8 cellular contexts compared by ENCODE assay signal in genomic region chrX:47146121-47146935, GRCh38. TPM values are rescaled to one million over a fixed set of nuclear protein-coding genes. Genes with fewer than 3 reads are reported as not detected.
DNase-seq lines count a peak whose midpoint lies in the region; ATAC-seq, FAIRE-seq and TF ChIP-seq lines count a peak whose summit lies in the region.

No MANE protein-coding gene starts in this region.

- no peak overlapping the region for H2AFZ ChIP-seq in HepG2 (ENCODE audit: low read length)

- peak overlapping the region; percentile 93 for H3K4me2 ChIP-seq in HepG2 (ENCODE audit: low read depth, low read length)

- WGBS in HepG2 (ENCODE audit: low lambda C conversion rate), result 0% methylated on average over 2 of the region's 10 CpGs

- H3K9me3 Mint-ChIP-seq in stimulated activated naive CD8-positive, alpha-beta T cell treated with anti-CD3 and anti-CD28 coated beads, Interleukin-15, Interleukin-2, amounts not matched to agents 100 ng/mL and 50 ng/mL, for 24 hours, result no peaks in the 10 kb centered on the region
- no peaks in the 10 kb centered on the region for H3K9me3 Mint-ChIP-seq in activated naive CD8-positive, alpha-beta T cell treated with anti-CD3 and anti-CD28 coated beads for 36 hours

- no peak for DNase-seq in stimulated activated naive CD8-positive, alpha-beta T cell treated with anti-CD3 and anti-CD28 coated beads, Interleukin-15, Interleukin-2, amounts not matched to agents 100 U/mL and 50 U/mL, for 24 hours
- DNase-seq in activated naive CD8-positive, alpha-beta T cell treated with anti-CD3 and anti-CD28 coated beads for 36 hours, result no peak
- DNase-seq in HepG2 (ENCODE audit: low spot score) (no peak), tibial artery (no peak), SKM-1 (lab: John Stamatoyannopoulos, UW; ENCODE audit: unreplicated experiment) (no peak), NCI-H2029 (lab: John Stamatoyannopoulos, UW) (no peak), HTR-8/SVneo (ENCODE audit: insufficient read length, low spot score) (no peak)

- H3K4me1 Mint-ChIP-seq in stimulated activated naive CD8-positive, alpha-beta T cell treated with anti-CD3 and anti-CD28 coated beads, Interleukin-15, Interleukin-2, amounts not matched to agents 100 ng/mL and 50 ng/mL, for 24 hours (ENCODE audit: low read depth), result peaks cover 32% of the 10 kb centered on the region
- H3K4me1 Mint-ChIP-seq in activated naive CD8-positive, alpha-beta T cell treated with anti-CD3 and anti-CD28 coated beads for 36 hours, result peaks cover 19% of the 10 kb centered on the region

- TF ChIP-seq POLR2A in HepG2 (IDR thresholded peaks at IDR 0.05; ENCODE audit: insufficient read depth in 1 of 2, low read depth in 2 of 2, low read length in 2 of 2), result no peak

- no peaks in the 10 kb centered on the region for H3K27me3 ChIP-seq in HepG2 (ENCODE audit: control insufficient read depth in 1 of 2, insufficient read depth in 2 of 2, low read length in 2 of 2)
- H3K27me3 ChIP-seq in tibial artery, result no peaks in the 10 kb centered on the region

- CTCF ChIA-PET in HepG2 (lab: Yijun Ruan, JAX; ENCODE audit: low intra/inter-chr PET ratio, low total read pairs), result no interaction called here

- TF ChIP-seq EP300 in HepG2 (IDR thresholded peaks at IDR 0.05; ENCODE audit: low read depth in 2 of 2, low read length in 2 of 2), result no peak
- no peak for TF ChIP-seq EP300 in HepG2 (CRISPR knock-in tag; IDR thresholded peaks at IDR 0.05; ENCODE audit: borderline replicate concordance)

- no peak for ATAC-seq in stimulated activated naive CD8-positive, alpha-beta T cell treated with anti-CD3 and anti-CD28 coated beads, Interleukin-15, Interleukin-2, amounts not matched to agents 100 U/mL and 50 U/mL, for 24 hours
- ATAC-seq in HepG2, result no peak

- in situ Hi-C loops in HepG2 (cut with HindIII; ENCODE audit: extremely low pct_ligation_motif_present, low pct_unique_long_range_greater_than_20kb), result no loop called here

- peaks cover 38% of the 10 kb centered on the region for H3K36me3 Mint-ChIP-seq in stimulated activated naive CD8-positive, alpha-beta T cell treated with anti-CD3 and anti-CD28 coated beads, Interleukin-15, Interleukin-2, amounts not matched to agents 100 ng/mL and 50 ng/mL, for 24 hours (ENCODE audit: low read depth)
- peaks cover 50% of the 10 kb centered on the region for H3K36me3 Mint-ChIP-seq in activated naive CD8-positive, alpha-beta T cell treated with anti-CD3 and anti-CD28 coated beads for 36 hours

- POLR2A ChIA-PET in HepG2 (lab: Yijun Ruan, JAX), result no interaction called here

- TF ChIP-seq CTCF in HepG2 (CRISPR knock-in tag; IDR thresholded peaks at IDR 0.05) (no peak), tibial artery (IDR thresholded peaks at IDR 0.05) (no peak)

- intact Hi-C loops in HepG2 (cut with micrococcal nuclease; ENCODE audit: unreplicated experiment), result no loop called here
- intact Hi-C loops in tibial artery (cut with DNase I; ENCODE audit: low total_unique reads), result no loop called here

- H4K20me1 ChIP-seq in HepG2 (ENCODE audit: insufficient read depth, low read length), result peaks cover 18% of the 10 kb centered on the region; the same call in 1 of the 2 replicates

- FAIRE-seq in HepG2 (lab: Jason Lieb, UNC), result no peak
- no peak for FAIRE-seq in HTR-8/SVneo (lab: Jason Lieb, UNC)

- H3K27ac Mint-ChIP-seq in stimulated activated naive CD8-positive, alpha-beta T cell treated with anti-CD3 and anti-CD28 coated beads, Interleukin-15, Interleukin-2, amounts not matched to agents 100 ng/mL and 50 ng/mL, for 24 hours, result peak overlapping the region; percentile 99
- peak overlapping the region; percentile 99 for H3K27ac Mint-ChIP-seq in activated naive CD8-positive, alpha-beta T cell treated with anti-CD3 and anti-CD28 coated beads for 36 hours

- H3K9ac ChIP-seq in HepG2 (ENCODE audit: insufficient read depth, low read depth, low read length), result peak overlapping the region; percentile 89

- H3K4me3 Mint-ChIP-seq in stimulated activated naive CD8-positive, alpha-beta T cell treated with anti-CD3 and anti-CD28 coated beads, Interleukin-15, Interleukin-2, amounts not matched to agents 100 ng/mL and 50 ng/mL, for 24 hours, result peak overlapping the region; percentile 98
- peak overlapping the region; percentile 97 for H3K4me3 Mint-ChIP-seq in activated naive CD8-positive, alpha-beta T cell treated with anti-CD3 and anti-CD28 coated beads for 36 hours

- no peaks in the 10 kb centered on the region for H3K9me3 ChIP-seq in HepG2 (ENCODE audit: low read length)
- H3K9me3 ChIP-seq in tibial artery, result peaks cover 0 to 4% (median 0%) of the 10 kb centered on the region in 3 donors

- no peaks in the 10 kb centered on the region for H3K27me3 Mint-ChIP-seq in stimulated activated naive CD8-positive, alpha-beta T cell treated with anti-CD3 and anti-CD28 coated beads, Interleukin-15, Interleukin-2, amounts not matched to agents 100 ng/mL and 50 ng/mL, for 24 hours
- no peaks in the 10 kb centered on the region for H3K27me3 Mint-ChIP-seq in activated naive CD8-positive, alpha-beta T cell treated with anti-CD3 and anti-CD28 coated beads for 36 hours

- no TSS peak for BruUV-seq in HepG2 (replicated peaks; lab: Mats Ljungman, UMichigan)

- H3K79me2 ChIP-seq in HepG2 (ENCODE audit: insufficient read depth, low read length), result peaks cover 54% of the 10 kb centered on the region

- H3K36me3 ChIP-seq in HepG2 (replicated peaks in 1 of 2; ENCODE audit: control insufficient read depth in 1 of 2, insufficient read depth in 2 of 2, low read length in 2 of 2), result peaks cover 1 to 7% of the 10 kb centered on the region in 2 experiments; a peak in 3 of 5 replicates
- no peaks in the 10 kb centered on the region for H3K36me3 ChIP-seq in tibial artery

- H3K4me3 ChIP-seq in HepG2 (replicated peaks in 1 of 3; ENCODE audit: insufficient read depth in 1 of 3, low read depth in 2 of 3, low read length in 3 of 3), result peak overlapping the region; percentile 66 to 83 (median 76)
- H3K4me3 ChIP-seq in tibial artery, result peak overlapping the region; percentile 83 to 85

- H3K27ac ChIP-seq in HepG2 (ENCODE audit: extremely low read length, insufficient read depth, low read length) (peak overlapping the region; percentile 98), tibial artery (peak overlapping the region; percentile 93 to 99)

- peaks cover 20% of the 10 kb centered on the region for H3K4me1 ChIP-seq in HepG2 (ENCODE audit: insufficient read depth, low read length)
- peaks cover 0 to 38% (median 11%) of the 10 kb centered on the region in 4 donors for H3K4me1 ChIP-seq in tibial artery

- TF ChIP-seq RAD21 in HepG2 (CRISPR knock-in tag; IDR thresholded peaks at IDR 0.05), result no peak

RNA-seq across cellular contexts. Expression of gene RBM10, which starts 1.3 kb away (rescaled TPM):
- 10 to 100 TPM; 67.2 to 69.0 TPM for total RNA-seq in activated naive CD8-positive, alpha-beta T cell treated with anti-CD3 and anti-CD28 coated beads for 36 hours
- total RNA-seq in HepG2 (2016; rRNA removed; fragmentation: Illumina TruSeq; extraction: Trizol), result 41.6 and 43.1 TPM in 2 replicates
- total RNA-seq in HepG2 (2016; cell fraction: cytosol; rRNA removed; fragmentation: Illumina TruSeq; extraction: Trizol; ENCODE audit: low read depth), result 3.1 and 4.0 TPM in 2 replicates
- 35.5 and 44.5 TPM in 2 replicates for total RNA-seq in HepG2 (2016; cell fraction: insoluble cytoplasmic fraction; rRNA removed; fragmentation: Illumina TruSeq; extraction: Trizol)
- 12.2 and 12.8 TPM in 2 replicates for total RNA-seq in HepG2 (2016; cell fraction: membrane; rRNA removed; fragmentation: Illumina TruSeq; extraction: Trizol)
- 22.5 and 26.2 TPM in 2 replicates for total RNA-seq in HepG2 (2016; cell fraction: nucleus; rRNA removed; fragmentation: Illumina TruSeq; extraction: Trizol)
- polyA plus RNA-seq in HepG2 (2011; rRNA removed), result 15.8 and 15.9 TPM in 2 replicates
- 10.4 and 16.9 TPM in 2 replicates for polyA plus RNA-seq in HepG2 (2011; cell fraction: cytosol; rRNA removed)
- 45.1 and 59.0 TPM in 2 replicates for polyA plus RNA-seq in HepG2 (2011; cell fraction: nucleus; rRNA removed)
- polyA plus RNA-seq in HepG2 (2012), result 14.1 and 15.9 TPM in 2 replicates
- polyA plus RNA-seq in HepG2 (2016; cell fraction: cytosol; fragmentation: Illumina TruSeq; extraction: Trizol; ENCODE audit: low read depth), result 2.7 and 3.4 TPM in 2 replicates
- polyA plus RNA-seq in HepG2 (2016; cell fraction: insoluble cytoplasmic fraction; fragmentation: Illumina TruSeq; extraction: Trizol; ENCODE audit: low read depth), result 29.5 and 39.2 TPM in 2 replicates
- 6.9 and 7.3 TPM in 2 replicates for polyA plus RNA-seq in HepG2 (2016; cell fraction: membrane; fragmentation: Illumina TruSeq; extraction: Trizol; ENCODE audit: low read depth)
- polyA plus RNA-seq in HepG2 (2016; cell fraction: nucleus; fragmentation: Illumina TruSeq; extraction: Trizol; ENCODE audit: insufficient read depth, low read depth), result 49.1 and 54.4 TPM in 2 replicates
- polyA minus RNA-seq in HepG2 (2011; rRNA and poly(A)+ RNA removed; ENCODE audit: low replicate concordance), result 24.6 and 41.4 TPM in 2 replicates
- 10.8 and 15.2 TPM in 2 replicates for polyA minus RNA-seq in HepG2 (2011; cell fraction: cytosol; rRNA and poly(A)+ RNA removed)
- polyA minus RNA-seq in HepG2 (2011; cell fraction: nucleus; rRNA and poly(A)+ RNA removed), result 9.4 and 10.0 TPM in 2 replicates

RNA-seq across cellular contexts. Expression of gene NDUFB11, which starts 1.8 kb away (rescaled TPM):
- total RNA-seq in activated naive CD8-positive, alpha-beta T cell treated with anti-CD3 and anti-CD28 coated beads for 36 hours, result 10 to 100 TPM; 79.6 to 84.2 TPM
- total RNA-seq in HepG2 (2016; rRNA removed; fragmentation: Illumina TruSeq; extraction: Trizol), result 94.8 and 100 TPM in 2 replicates
- 63.5 and 69.5 TPM in 2 replicates for total RNA-seq in HepG2 (2016; cell fraction: cytosol; rRNA removed; fragmentation: Illumina TruSeq; extraction: Trizol; ENCODE audit: low read depth)
- total RNA-seq in HepG2 (2016; cell fraction: insoluble cytoplasmic fraction; rRNA removed; fragmentation: Illumina TruSeq; extraction: Trizol), result 101 and 102 TPM in 2 replicates
- total RNA-seq in HepG2 (2016; cell fraction: membrane; rRNA removed; fragmentation: Illumina TruSeq; extraction: Trizol), result 56.7 and 63.8 TPM in 2 replicates
- total RNA-seq in HepG2 (2016; cell fraction: nucleus; rRNA removed; fragmentation: Illumina TruSeq; extraction: Trizol), result 50.3 and 51.3 TPM in 2 replicates
- polyA plus RNA-seq in HepG2 (2011; rRNA removed), result 46.6 and 53.9 TPM in 2 replicates
- polyA plus RNA-seq in HepG2 (2011; cell fraction: cytosol; rRNA removed), result 62.7 and 82.8 TPM in 2 replicates
- 23.0 and 26.5 TPM in 2 replicates for polyA plus RNA-seq in HepG2 (2011; cell fraction: nucleus; rRNA removed)
- 42.6 and 54.4 TPM in 2 replicates for polyA plus RNA-seq in HepG2 (2012)
- polyA plus RNA-seq in HepG2 (2016; cell fraction: cytosol; fragmentation: Illumina TruSeq; extraction: Trizol; ENCODE audit: low read depth), result 79.8 and 82.5 TPM in 2 replicates
- polyA plus RNA-seq in HepG2 (2016; cell fraction: insoluble cytoplasmic fraction; fragmentation: Illumina TruSeq; extraction: Trizol; ENCODE audit: low read depth), result 92.6 and 96.5 TPM in 2 replicates
- polyA plus RNA-seq in HepG2 (2016; cell fraction: membrane; fragmentation: Illumina TruSeq; extraction: Trizol; ENCODE audit: low read depth), result 57.9 and 58.0 TPM in 2 replicates
- polyA plus RNA-seq in HepG2 (2016; cell fraction: nucleus; fragmentation: Illumina TruSeq; extraction: Trizol; ENCODE audit: insufficient read depth, low read depth), result 81.9 and 89.2 TPM in 2 replicates
- polyA minus RNA-seq in HepG2 (2011; rRNA and poly(A)+ RNA removed; ENCODE audit: low replicate concordance), result 77.2 and 279 TPM in 2 replicates
- polyA minus RNA-seq in HepG2 (2011; cell fraction: cytosol; rRNA and poly(A)+ RNA removed), result 29.8 and 30.6 TPM in 2 replicates
- 7.1 and 9.5 TPM in 2 replicates for polyA minus RNA-seq in HepG2 (2011; cell fraction: nucleus; rRNA and poly(A)+ RNA removed)

RNA-seq across cellular contexts. Expression of gene UBA1, which starts 47.3 kb away (rescaled TPM):
- total RNA-seq in activated naive CD8-positive, alpha-beta T cell treated with anti-CD3 and anti-CD28 coated beads for 36 hours, result 100 to 1,000 TPM; 219 to 227 TPM
- total RNA-seq in HepG2 (2016; rRNA removed; fragmentation: Illumina TruSeq; extraction: Trizol), result 93.3 and 95.6 TPM in 2 replicates
- 5.4 and 7.1 TPM in 2 replicates for total RNA-seq in HepG2 (2016; cell fraction: cytosol; rRNA removed; fragmentation: Illumina TruSeq; extraction: Trizol; ENCODE audit: low read depth)
- 77.7 and 94.2 TPM in 2 replicates for total RNA-seq in HepG2 (2016; cell fraction: insoluble cytoplasmic fraction; rRNA removed; fragmentation: Illumina TruSeq; extraction: Trizol)
- 18.1 and 19.1 TPM in 2 replicates for total RNA-seq in HepG2 (2016; cell fraction: membrane; rRNA removed; fragmentation: Illumina TruSeq; extraction: Trizol)
- 55.6 and 61.3 TPM in 2 replicates for total RNA-seq in HepG2 (2016; cell fraction: nucleus; rRNA removed; fragmentation: Illumina TruSeq; extraction: Trizol)
- polyA plus RNA-seq in HepG2 (2011; rRNA removed), result 129 and 146 TPM in 2 replicates
- 77.3 and 97.9 TPM in 2 replicates for polyA plus RNA-seq in HepG2 (2011; cell fraction: cytosol; rRNA removed)
- polyA plus RNA-seq in HepG2 (2011; cell fraction: nucleus; rRNA removed), result 223 and 227 TPM in 2 replicates
- polyA plus RNA-seq in HepG2 (2012), result 84.6 and 94.4 TPM in 2 replicates
- polyA plus RNA-seq in HepG2 (2016; cell fraction: cytosol; fragmentation: Illumina TruSeq; extraction: Trizol; ENCODE audit: low read depth), result 4.8 and 5.6 TPM in 2 replicates
- 93.8 and 120 TPM in 2 replicates for polyA plus RNA-seq in HepG2 (2016; cell fraction: insoluble cytoplasmic fraction; fragmentation: Illumina TruSeq; extraction: Trizol; ENCODE audit: low read depth)
- 10.0 and 13.0 TPM in 2 replicates for polyA plus RNA-seq in HepG2 (2016; cell fraction: membrane; fragmentation: Illumina TruSeq; extraction: Trizol; ENCODE audit: low read depth)
- polyA plus RNA-seq in HepG2 (2016; cell fraction: nucleus; fragmentation: Illumina TruSeq; extraction: Trizol; ENCODE audit: insufficient read depth, low read depth), result 158 and 178 TPM in 2 replicates
- 280 and 721 TPM in 2 replicates for polyA minus RNA-seq in HepG2 (2011; rRNA and poly(A)+ RNA removed; ENCODE audit: low replicate concordance)
- 69.7 and 70.1 TPM in 2 replicates for polyA minus RNA-seq in HepG2 (2011; cell fraction: cytosol; rRNA and poly(A)+ RNA removed)
- 44.2 and 45.4 TPM in 2 replicates for polyA minus RNA-seq in HepG2 (2011; cell fraction: nucleus; rRNA and poly(A)+ RNA removed)
